1 cellular context compared by ENCODE assay signal in the genomic region with DNA sequence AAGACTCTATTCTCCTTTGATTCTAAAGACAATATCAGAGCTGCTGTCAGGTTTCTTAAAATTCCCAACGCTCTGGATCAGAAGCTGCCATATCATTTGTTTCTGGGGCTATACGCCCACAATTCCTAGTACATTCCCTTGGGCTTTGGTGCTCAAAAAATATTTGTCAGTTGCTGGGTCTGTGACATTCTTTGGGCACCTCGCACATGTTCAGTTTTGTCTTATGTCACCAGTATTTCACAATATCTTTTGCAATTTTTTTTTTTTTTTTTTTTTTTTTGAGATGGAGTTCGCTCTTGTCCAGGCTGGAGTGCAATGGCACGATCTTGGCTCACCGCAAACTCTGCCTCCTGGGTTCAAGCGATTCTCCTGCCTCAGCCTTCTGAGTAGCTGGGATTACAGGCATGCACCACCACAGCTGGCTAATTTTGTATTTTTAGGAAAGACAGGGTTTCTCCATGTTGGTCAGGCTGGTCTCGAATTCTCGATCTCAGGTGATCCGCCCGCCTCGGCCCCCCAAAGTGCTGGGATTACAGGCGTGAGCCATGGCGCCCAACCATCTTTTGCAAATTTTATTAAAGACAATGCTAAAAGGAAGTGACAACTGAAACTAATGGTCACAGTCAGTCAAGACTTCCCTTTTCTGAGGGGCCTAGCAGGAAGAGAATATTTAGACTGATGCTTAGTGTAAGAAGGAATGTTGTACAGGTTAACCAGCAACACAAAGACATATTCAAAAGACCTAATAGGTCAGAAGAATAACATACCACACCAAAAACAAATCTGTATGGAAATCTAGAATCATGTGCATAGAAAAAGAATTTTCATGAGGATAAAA.
TF ChIP-seq lines count a peak whose summit lies in the region.

No MANE protein-coding gene starts in this region.

TF ChIP-seq in HepG2, 621 proteins besides CTCF, POLR2A, EP300 and RAD21:
- TF ChIP-seq ZNF790 (CRISPR knock-in tag; IDR thresholded peaks at IDR 0.05; ENCODE audit: borderline replicate concordance) (no peak), ZNF546 (CRISPR knock-in tag; conservative IDR thresholded peaks at IDR 0.05) (no peak), CEBPB (IDR thresholded peaks at IDR 0.05; ENCODE audit: borderline replicate concordance, low read depth, low read length) (peak; percentile 32; the same call in 1 of the 2 replicates), GFI1 (CRISPR knock-in tag; IDR thresholded peaks at IDR 0.05; ENCODE audit: borderline replicate concordance) (no peak)
